9 cellular contexts compared by ENCODE assay signal in genomic region chr19:57099199-57099661, GRCh38. TPM values are rescaled to one million over a fixed set of nuclear protein-coding genes. Genes with fewer than 3 reads are reported as not detected.
DNase-seq lines count a peak whose midpoint lies in the region; ATAC-seq and TF ChIP-seq lines count a peak whose summit lies in the region.
"Had no signal": no experiment of that assay in that cellular context is flagged by ENCODE, and none has a peak within 500 bp of the region (broad histone marks: within the 10 kb centered on the region; RNA-seq: fewer than 3 reads in every experiment).

No MANE protein-coding gene starts in this region.

- intact Hi-C loops in left lung (cut with DNase I) = loop anchor here in 1 of 2 donors (10.0 kb wide), 1 partner anchor 374 kb away; no protein-coding TSS in a partner anchor

- peaks cover 0 to 3% of the 10 kb centered on the region in 2 donors for H3K4me1 ChIP-seq in left lung

- DNase-seq in C1 segment of cervical spinal cord (lab: John Stamatoyannopoulos, UW) = peak in 12 of 14 donors; percentile 2 to 72 (median 36)
- peak; percentile 72 for DNase-seq in HK-2 (ENCODE audit: unreplicated experiment)
- DNase-seq in activated CD4-positive, CD25-positive, alpha-beta regulatory T cell treated with anti-CD3 and anti-CD28 coated beads, Interleukin-2, amount 50 U/mL, for 16 hours (ENCODE audit: low read depth, low spot score) = peak; percentile 6
- peak; percentile 29 for DNase-seq in central memory CD4-positive, alpha-beta T cell
- DNase-seq in left lung = peak; percentile 62 to 90
- DNase-seq in stimulated activated CD8-positive, alpha-beta memory T cell treated with anti-CD3 and anti-CD28 coated beads, Interleukin-15, amount 100 ng/mL, for 24 hours (ENCODE audit: low read depth) = peak; percentile 55

- peak; percentile 86 to 90 for TF ChIP-seq CTCF in left lung (IDR thresholded peaks at IDR 0.05)

- H3K36me3 ChIP-seq in left lung = no peaks in the 10 kb centered on the region

- peaks cover 0 to 4% of the 10 kb centered on the region in 2 donors for H3K9me3 ChIP-seq in left lung

- peaks cover 0 to 23% of the 10 kb centered on the region in 2 donors for H3K27me3 ChIP-seq in left lung

- H3K4me3 ChIP-seq in left lung = no peak overlapping the region

- no peak overlapping the region for H3K27ac ChIP-seq in left lung

- ATAC-seq in left lung (peak; percentile 87), HG03342 (IDR thresholded peaks at IDR 0.05; ENCODE audit: unreplicated experiment) (no peak), HG03460 (IDR thresholded peaks at IDR 0.05; ENCODE audit: unreplicated experiment) (no peak)

RNA-seq across cellular contexts. Expression of gene USP29, which starts 20.6 kb away (rescaled TPM):
- not detected for total RNA-seq in left lung
- total RNA-seq: pulmonary artery endothelial cell had no signal

RNA-seq across cellular contexts. Expression of gene ZIM3, which starts 45.8 kb away (rescaled TPM):
- not detected for total RNA-seq in left lung
- total RNA-seq: pulmonary artery endothelial cell had no signal

Comparison
In these comparisons a context has a peak if more than half of its experiments do, and no peak if none do; other contexts are left out.
1. DNase-seq: peak in every context shown above with its lines; median percentile 76 in left lung; 72 in HK-2; 55 in stimulated activated CD8-positive, alpha-beta memory T cell treated with anti-CD3 and anti-CD28 coated beads, Interleukin-15, amount 100 ng/mL, for 24 hours; 36 in C1 segment of cervical spinal cord; 29 in central memory CD4-positive, alpha-beta T cell; 6 in activated CD4-positive, CD25-positive, alpha-beta regulatory T cell treated with anti-CD3 and anti-CD28 coated beads, Interleukin-2, amount 50 U/mL, for 16 hours.